Comparison of ENCODE assay signal across 8 cellular contexts in genomic region chr2:130376433-130377293, GRCh38. TPM values are rescaled to one million over a fixed set of nuclear protein-coding genes. Genes with fewer than 3 reads are reported as not detected.
A peak's percentile ranks its signal among the peaks of the same experiment; 100 is the strongest.
DNase-seq lines count a peak whose midpoint lies in the region; ATAC-seq and TF ChIP-seq lines count a peak whose summit lies in the region.

No MANE protein-coding gene starts in this region.

- H3K4me1 Mint-ChIP-seq in IgD-negative memory B cell: peaks cover 46 to 68% (median 66%) of the 10 kb centered on the region in 3 donors
- H3K4me1 Mint-ChIP-seq in nephron progenitor cell: peaks cover 35% of the 10 kb centered on the region

- H3K27ac Mint-ChIP-seq in IgD-negative memory B cell (peak overlapping the region; percentile 75 to 94 (median 90)), nephron progenitor cell (no peak overlapping the region)

- H3K4me3 Mint-ChIP-seq in IgD-negative memory B cell (peak overlapping the region; percentile 65 to 86 (median 74)), nephron progenitor cell (no peak overlapping the region)

- H3K36me3 Mint-ChIP-seq in IgD-negative memory B cell: peaks cover 7% of the 10 kb centered on the region
- H3K36me3 Mint-ChIP-seq in nephron progenitor cell (ENCODE audit: low read depth): peaks cover 14% of the 10 kb centered on the region

- ATAC-seq in GM18502 (IDR thresholded peaks at IDR 0.05; ENCODE audit: poor library complexity, unreplicated experiment) (peak; percentile 71), GM21619 (IDR thresholded peaks at IDR 0.05; ENCODE audit: unreplicated experiment) (peak; percentile 55)

- TF ChIP-seq CTCF in nephron progenitor cell (IDR thresholded peaks at IDR 0.05): no peak

- DNase-seq in germinal center (ENCODE audit: low spot score) (peak; percentile 60), nephron progenitor cell (no peak)
- DNase-seq in stimulated activated CD4-positive, alpha-beta T cell treated with anti-CD3 and anti-CD28 coated beads, Interleukin-12 subunit alpha, Interleukin-12 subunit beta, amount 100 ng/mL, for 4 hours: no peak
- DNase-seq in stimulated activated CD4-positive, alpha-beta T cell treated with anti-CD3 and anti-CD28 coated beads, Interleukin-4, amount 100 ng/mL, for 24 hours: no peak
- no peak for DNase-seq in stimulated activated CD4-positive, alpha-beta T cell treated with anti-CD3 and anti-CD28 coated beads, Interleukin-15, amount 100 ng/mL, for 24 hours

- H3K27me3 Mint-ChIP-seq in IgD-negative memory B cell: peaks cover 1% of the 10 kb centered on the region
- peaks cover 10% of the 10 kb centered on the region for H3K27me3 Mint-ChIP-seq in nephron progenitor cell (ENCODE audit: low read depth, poor library complexity)

- H3K9me3 Mint-ChIP-seq in IgD-negative memory B cell (no peaks in the 10 kb centered on the region), nephron progenitor cell (no peaks in the 10 kb centered on the region)

RNA-seq across cellular contexts. Expression of gene PTPN18, which starts 20.8 kb away (rescaled TPM):
- polyA plus RNA-seq in IgD-negative memory B cell: 124 TPM

RNA-seq across cellular contexts. Expression of gene IMP4, which starts 34.0 kb away (rescaled TPM):
- 102 TPM for polyA plus RNA-seq in IgD-negative memory B cell
